In genomic region chr12:5333096-5333495, GRCh38 we compare ENCODE assay signal across 19 cellular contexts.
DNase-seq lines count a peak whose midpoint lies in the region; ATAC-seq lines count a peak whose summit lies in the region.
"Had no signal": no experiment of that assay in that cellular context is flagged by ENCODE, and none has a peak within 500 bp of the region (broad histone marks: within the 10 kb centered on the region; RNA-seq: fewer than 3 reads in every experiment).

No MANE protein-coding gene starts in this region.

- DNase-seq in Right ventricle myocardium superior (no peak), cardiac septum (ENCODE audit: low spot score) (no peak), left kidney (ENCODE audit: low read depth, low spot score) (peak; percentile 22), retina (peak; percentile 6), NCI-H146 (lab: John Stamatoyannopoulos, UW) (no peak), ureter (ENCODE audit: low spot score) (no peak)
- DNase-seq: Calu3, DMS153, GM23248, H9, HFFc6, NCI-H1048, NCI-H1436 treated with DMSO at 0.1 percent for 48 hours, NCI-H2029 treated with DMSO at 0.1 percent for 48 hours, NCI-H226, NCI-H510A treated with DMSO at 0.1 percent for 48 hours, NCI-H748 treated with DMSO at 0.1 percent for 48 hours had no signal

- intact Hi-C loops in Right ventricle myocardium superior (cut with DNase I) (no loop called here), cardiac septum (cut with DNase I) (no loop called here)

- ATAC-seq in Right ventricle myocardium superior (ENCODE audit: poor library complexity) (peak; percentile 55), GM19397 (IDR thresholded peaks at IDR 0.05; ENCODE audit: unreplicated experiment) (no peak)
- ATAC-seq: Panc1 had no signal

Comparison
In these comparisons a context has a peak if more than half of its experiments do, and no peak if none do; other contexts are left out.
1. DNase-seq: peak in left kidney (single experiment) and retina (single experiment); none in Right ventricle myocardium superior (single experiment), cardiac septum (single experiment), NCI-H146 (single experiment) and ureter (single experiment).